ENCODE assay signal across 22 cellular contexts in the genomic region with DNA sequence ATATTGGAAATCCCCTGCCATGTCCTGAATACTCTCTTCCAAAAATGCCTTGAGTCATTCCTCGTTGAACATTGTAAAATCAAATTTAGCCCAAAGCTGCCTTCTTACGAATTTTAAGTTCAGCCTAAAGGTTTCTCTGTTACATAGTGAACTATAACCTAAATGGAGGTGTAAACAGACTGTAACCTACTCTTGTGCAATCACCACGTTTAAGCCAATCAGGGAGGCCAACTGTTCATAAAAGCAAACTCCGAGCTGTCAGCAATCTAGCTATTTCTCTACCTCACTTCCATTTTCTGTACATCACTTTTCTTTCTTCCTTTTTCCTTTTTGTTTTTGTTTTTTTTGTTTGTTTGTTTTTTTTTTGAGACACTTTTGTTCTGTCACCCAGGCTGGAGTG.
A peak's percentile ranks its signal among the peaks of the same experiment; 100 is the strongest.
DNase-seq lines count a peak whose midpoint lies in the region; ATAC-seq, FAIRE-seq and TF ChIP-seq lines count a peak whose summit lies in the region.
"Had no signal": no experiment of that assay in that cellular context is flagged by ENCODE, and none has a peak within 500 bp of the region (broad histone marks: within the 10 kb centered on the region; RNA-seq: fewer than 3 reads in every experiment).

No MANE protein-coding gene starts in this region.

- H3K79me2 ChIP-seq in HepG2 (ENCODE audit: insufficient read depth, low read length) (no peaks in the 10 kb centered on the region), neural progenitor cell (ENCODE audit: low read depth) (no peaks in the 10 kb centered on the region)

- no peak overlapping the region for H3K4me3 ChIP-seq in HepG2 (replicated peaks in 1 of 3; ENCODE audit: insufficient read depth in 1 of 3, low read depth in 2 of 3, low read length in 3 of 3)
- no peak overlapping the region for H3K4me3 ChIP-seq in right lobe of liver
- no peak overlapping the region for H3K4me3 ChIP-seq in neural progenitor cell
- H3K4me3 ChIP-seq: GM23338 had no signal

- peaks cover 56% of the 10 kb centered on the region for H3K27me3 Mint-ChIP-seq in T-helper 1 cell treated with Interleukin-12 subunit alpha and Interleukin-12 subunit beta and Interleukin-4 antibody, amounts not matched to agents 30 μg/mL and 1 μg/mL, for 36 hours (ENCODE audit: low read depth)
- H3K27me3 Mint-ChIP-seq in neural progenitor cell (ENCODE audit: insufficient read depth, low read depth) = no peaks in the 10 kb centered on the region

- DNase-seq in T-helper 1 cell (no peak), HepG2 (ENCODE audit: low spot score) (no peak), right lobe of liver (no peak), neural progenitor cell (ENCODE audit: low spot score) (no peak)
- DNase-seq in activated CD4-positive, alpha-beta T cell treated with anti-CD3 and anti-CD28 coated beads for 4 hours = no peak
- DNase-seq: ACHN; AML-193; C1 segment of cervical spinal cord; Calu3; CD4-positive, alpha-beta memory T cell; COR-L47; DMS53; DMS79 treated with DMSO at 0.1 percent for 48 hours; GF-D8; H9 had no signal

- H3K9me3 Mint-ChIP-seq in T-helper 1 cell treated with Interleukin-12 subunit alpha and Interleukin-12 subunit beta and Interleukin-4 antibody, amounts not matched to agents 30 μg/mL and 1 μg/mL, for 36 hours = no peaks in the 10 kb centered on the region
- no peaks in the 10 kb centered on the region for H3K9me3 Mint-ChIP-seq in neural progenitor cell
- H3K9me3 Mint-ChIP-seq: CD4-positive, alpha-beta memory T cell; GM23338; H9 had no signal

- no peak overlapping the region for H3K4me2 ChIP-seq in HepG2 (ENCODE audit: low read depth, low read length)
- no peak overlapping the region for H3K4me2 ChIP-seq in neural progenitor cell
- H3K4me2 ChIP-seq: GM23338 had no signal

- H4K20me1 ChIP-seq in HepG2 (ENCODE audit: insufficient read depth, low read length) = no peaks in the 10 kb centered on the region
- no peaks in the 10 kb centered on the region for H4K20me1 ChIP-seq in neural progenitor cell (ENCODE audit: low read depth)

- CTCF ChIA-PET in HepG2 (lab: Yijun Ruan, JAX; ENCODE audit: low intra/inter-chr PET ratio, low total read pairs) = no interaction called here

- peaks cover 0 to 3% of the 10 kb centered on the region in 2 experiments; a peak in 1 of 5 replicates for H3K27me3 ChIP-seq in HepG2 (ENCODE audit: control insufficient read depth in 1 of 2, insufficient read depth in 2 of 2, low read length in 2 of 2)
- H3K27me3 ChIP-seq in right lobe of liver = no peaks in the 10 kb centered on the region
- no peaks in the 10 kb centered on the region for H3K27me3 ChIP-seq in neural progenitor cell

- no peak for TF ChIP-seq EP300 in HepG2 (IDR thresholded peaks at IDR 0.05; ENCODE audit: low read depth in 2 of 2, low read length in 2 of 2)
- no peak for TF ChIP-seq EP300 in HepG2 (CRISPR knock-in tag; IDR thresholded peaks at IDR 0.05; ENCODE audit: borderline replicate concordance)

- H2AFZ ChIP-seq in HepG2 (ENCODE audit: low read length) (no peak overlapping the region), neural progenitor cell (replicated peaks) (peak overlapping the region; percentile 18)
- H2AFZ ChIP-seq: GM23338 had no signal

- TF ChIP-seq RAD21 in HepG2 (CRISPR knock-in tag; IDR thresholded peaks at IDR 0.05) = no peak

- H3K9ac ChIP-seq in HepG2 (ENCODE audit: insufficient read depth, low read depth, low read length) = no peak overlapping the region
- H3K9ac ChIP-seq in neural progenitor cell = no peak overlapping the region

- TF ChIP-seq POLR2A in HepG2 (IDR thresholded peaks at IDR 0.05; ENCODE audit: insufficient read depth in 1 of 2, low read depth in 2 of 2, low read length in 2 of 2) (no peak), right lobe of liver (IDR thresholded peaks at IDR 0.05) (no peak)

- no peaks in the 10 kb centered on the region for H3F3A ChIP-seq in neural progenitor cell (ENCODE audit: low read depth)

- H3K36me3 ChIP-seq in HepG2 (replicated peaks in 1 of 2; ENCODE audit: control insufficient read depth in 1 of 2, insufficient read depth in 2 of 2, low read length in 2 of 2) (no peaks in the 10 kb centered on the region), right lobe of liver (no peaks in the 10 kb centered on the region), neural progenitor cell (no peaks in the 10 kb centered on the region)

- H3K9me3 ChIP-seq in HepG2 (ENCODE audit: low read length) (no peaks in the 10 kb centered on the region), right lobe of liver (no peaks in the 10 kb centered on the region), neural progenitor cell (ENCODE audit: low read depth) (no peaks in the 10 kb centered on the region)

- BruUV-seq in HepG2 (replicated peaks; lab: Mats Ljungman, UMichigan) = no TSS peak

- peaks cover 9% of the 10 kb centered on the region for H3K4me1 Mint-ChIP-seq in T-helper 1 cell treated with Interleukin-12 subunit alpha and Interleukin-12 subunit beta and Interleukin-4 antibody, amounts not matched to agents 30 μg/mL and 1 μg/mL, for 36 hours (ENCODE audit: low read depth)
- H3K4me1 Mint-ChIP-seq in neural progenitor cell = no peaks in the 10 kb centered on the region
- H3K4me1 Mint-ChIP-seq: CD4-positive, alpha-beta memory T cell; GM23338 had no signal

- H3K27ac ChIP-seq in HepG2 (ENCODE audit: extremely low read length, insufficient read depth, low read length) (no peak overlapping the region), right lobe of liver (no peak overlapping the region), neural progenitor cell (no peak overlapping the region)
- H3K27ac ChIP-seq: 22Rv1 had no signal

- no peak overlapping the region for H3K4me3 Mint-ChIP-seq in T-helper 1 cell treated with Interleukin-12 subunit alpha and Interleukin-12 subunit beta and Interleukin-4 antibody, amounts not matched to agents 30 μg/mL and 1 μg/mL, for 36 hours
- H3K4me3 Mint-ChIP-seq in neural progenitor cell = no peak overlapping the region
- H3K4me3 Mint-ChIP-seq: CD4-positive, alpha-beta memory T cell; GM23338; H9 had no signal

- peaks cover 19% of the 10 kb centered on the region for H3K4me1 ChIP-seq in HepG2 (ENCODE audit: insufficient read depth, low read length)
- peaks cover 0 to 3% (median 0%) of the 10 kb centered on the region in 4 donors for H3K4me1 ChIP-seq in right lobe of liver
- H3K4me1 ChIP-seq in neural progenitor cell = no peaks in the 10 kb centered on the region

- no peak for FAIRE-seq in HepG2 (lab: Jason Lieb, UNC)
- FAIRE-seq: A204.1, GM12891, GM18507 had no signal

- intact Hi-C loops in HepG2 (cut with micrococcal nuclease; ENCODE audit: unreplicated experiment) = no loop called here
- intact Hi-C loops in right lobe of liver (cut with DNase I) = no loop called here

- POLR2A ChIA-PET in HepG2 (lab: Yijun Ruan, JAX) = no interaction called here

- no peak for ATAC-seq in HepG2
- ATAC-seq in right lobe of liver = no peak
- ATAC-seq: GM23338, HCT116 had no signal

- TF ChIP-seq CTCF in HepG2 (CRISPR knock-in tag; IDR thresholded peaks at IDR 0.05) = no peak
- TF ChIP-seq CTCF in right lobe of liver (IDR thresholded peaks at IDR 0.05) = no peak
- TF ChIP-seq CTCF in neural progenitor cell (IDR thresholded peaks at IDR 0.05) = no peak

- peak overlapping the region; percentile 9 for H3K27ac Mint-ChIP-seq in T-helper 1 cell treated with Interleukin-12 subunit alpha and Interleukin-12 subunit beta and Interleukin-4 antibody, amounts not matched to agents 30 μg/mL and 1 μg/mL, for 36 hours
- H3K27ac Mint-ChIP-seq in neural progenitor cell = no peak overlapping the region
- H3K27ac Mint-ChIP-seq: CD4-positive, alpha-beta memory T cell; GM23338; H9 had no signal

- H3K36me3 Mint-ChIP-seq in T-helper 1 cell treated with Interleukin-12 subunit alpha and Interleukin-12 subunit beta and Interleukin-4 antibody, amounts not matched to agents 30 μg/mL and 1 μg/mL, for 36 hours (ENCODE audit: low read depth) = no peaks in the 10 kb centered on the region
- no peaks in the 10 kb centered on the region for H3K36me3 Mint-ChIP-seq in neural progenitor cell
- H3K36me3 Mint-ChIP-seq: CD4-positive, alpha-beta memory T cell had no signal

- in situ Hi-C loops in HepG2 (cut with HindIII; ENCODE audit: extremely low pct_ligation_motif_present, low pct_unique_long_range_greater_than_20kb) = no loop called here

- 5% methylated on average over 4 of the region's 4 CpGs for WGBS in HepG2 (ENCODE audit: low lambda C conversion rate)
- WGBS in right lobe of liver (ENCODE audit: insufficient coverage, low coverage, low lambda C conversion rate, missing lambda C conversion rate) = 48% methylated on average over 4 of the region's 4 CpGs

TF ChIP-seq in HepG2, 621 proteins besides CTCF, POLR2A, EP300 and RAD21 (continues in another document):
- TF ChIP-seq PITX1 (CRISPR knock-in tag; IDR thresholded peaks at IDR 0.05) = no peak
- TF ChIP-seq PPARG (CRISPR knock-in tag; conservative IDR thresholded peaks at IDR 0.05) = peak; percentile 77
- TF ChIP-seq MAFK (conservative IDR thresholded peaks at IDR 0.05 in 1 of 2, IDR thresholded peaks at IDR 0.05 in 1 of 2; ENCODE audit: low read length in 2 of 2) = no peak
- TF ChIP-seq PRMT3 (CRISPR knock-in tag; IDR thresholded peaks at IDR 0.05; ENCODE audit: borderline replicate concordance, low read depth) = no peak
- peak; percentile 51; the same call in 1 of the 2 replicates for TF ChIP-seq RXRB (CRISPR knock-in tag; IDR thresholded peaks at IDR 0.05; ENCODE audit: borderline replicate concordance)
- TF ChIP-seq CEBPG (CRISPR knock-in tag; IDR thresholded peaks at IDR 0.05) = peak; percentile 68
- peak; percentile 79; the same call in 1 of the 2 replicates for TF ChIP-seq CEBPB (IDR thresholded peaks at IDR 0.05; ENCODE audit: borderline replicate concordance, low read depth, low read length)
- no peak for TF ChIP-seq U2AF2 (IDR thresholded peaks at IDR 0.05; ENCODE audit: low read depth, low read length)
- TF ChIP-seq ZNF570 (CRISPR knock-in tag; IDR thresholded peaks at IDR 0.05; ENCODE audit: borderline replicate concordance) = no peak
- no peak for TF ChIP-seq XBP1 (CRISPR knock-in tag; IDR thresholded peaks at IDR 0.05)
- TF ChIP-seq, protein P1, sequence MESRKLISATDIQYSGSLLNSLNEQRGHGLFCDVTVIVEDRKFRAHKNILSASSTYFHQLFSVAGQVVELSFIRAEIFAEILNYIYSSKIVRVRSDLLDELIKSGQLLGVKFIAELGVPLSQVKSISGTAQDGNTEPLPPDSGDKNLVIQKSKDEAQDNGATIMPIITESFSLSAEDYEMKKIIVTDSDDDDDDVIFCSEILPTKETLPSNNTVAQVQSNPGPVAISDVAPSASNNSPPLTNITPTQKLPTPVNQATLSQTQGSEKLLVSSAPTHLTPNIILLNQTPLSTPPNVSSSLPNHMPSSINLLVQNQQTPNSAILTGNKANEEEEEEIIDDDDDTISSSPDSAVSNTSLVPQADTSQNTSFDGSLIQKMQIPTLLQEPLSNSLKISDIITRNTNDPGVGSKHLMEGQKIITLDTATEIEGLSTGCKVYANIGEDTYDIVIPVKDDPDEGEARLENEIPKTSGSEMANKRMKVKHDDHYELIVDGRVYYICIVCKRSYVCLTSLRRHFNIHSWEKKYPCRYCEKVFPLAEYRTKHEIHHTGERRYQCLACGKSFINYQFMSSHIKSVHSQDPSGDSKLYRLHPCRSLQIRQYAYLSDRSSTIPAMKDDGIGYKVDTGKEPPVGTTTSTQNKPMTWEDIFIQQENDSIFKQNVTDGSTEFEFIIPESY (CRISPR knock-in tag; IDR thresholded peaks at IDR 0.05) = no peak
- no peak for TF ChIP-seq SRSF4 (IDR thresholded peaks at IDR 0.05; ENCODE audit: low read depth, low read length, poor library complexity, severe bottlenecking)
